In genomic region chr11:128354476-128354875, GRCh38 we compare ENCODE assay signal across 21 cellular contexts.
"Had no signal": no experiment of that assay in that cellular context is flagged by ENCODE, and none has a peak within 500 bp of the region (broad histone marks: within the 10 kb centered on the region; RNA-seq: fewer than 3 reads in every experiment).

No MANE protein-coding gene starts in this region.

- H3K4me1 ChIP-seq: body of pancreas, pancreas, right lobe of liver, upper lobe of right lung had no signal

- DNase-seq: activated CD4-positive, alpha-beta memory T cell treated with anti-CD3 and anti-CD28 coated beads for 36 hours; activated CD4-positive, alpha-beta T cell treated with anti-CD3 and anti-CD28 coated beads for 4 hours; activated naive CD8-positive, alpha-beta T cell treated with anti-CD3 and anti-CD28 coated beads, Interleukin-2, amount 10 ng/mL, durations not matched to agents 7 days and 5 days; activated T-cell treated with anti-CD3 and anti-CD28 coated beads for 4 hours; amygdala; body of pancreas; effector CD4-positive, alpha-beta T cell; foreskin melanocyte; hypothalamus; islet precursor cell; lower lobe of right lung; natural killer cell; pancreas; right lobe of liver; small intestine; stimulated activated CD4-positive, alpha-beta T cell treated with anti-CD3 and anti-CD28 coated beads, Interleukin-4, amount 100 ng/mL, for 4 hours; T-helper 2 cell; upper lobe of right lung had no signal

- H3K27me3 ChIP-seq: body of pancreas, pancreas, right lobe of liver, upper lobe of right lung had no signal

- FAIRE-seq: pancreas, small intestine had no signal

- H3K9me3 ChIP-seq: body of pancreas, lower lobe of right lung, neutrophil, pancreas, right lobe of liver, upper lobe of right lung had no signal

- H3K27ac ChIP-seq: body of pancreas, coronary artery, lower lobe of right lung, neutrophil, pancreas, right lobe of liver, upper lobe of right lung had no signal

- H3K4me3 ChIP-seq: body of pancreas, coronary artery, lower lobe of right lung, pancreas, right lobe of liver, upper lobe of right lung had no signal

- H3K36me3 ChIP-seq: lower lobe of right lung, neutrophil, pancreas, right lobe of liver, upper lobe of right lung had no signal

- ATAC-seq: body of pancreas; lower lobe of right lung; natural killer cell; pancreas; right lobe of liver; stimulated activated memory B cell treated with anti-CD40 and anti-IgM and Interleukin-4, amounts not matched to agents 10 μg/mL and 1 μg/mL and 100 μg/mL, for 72 hours; upper lobe of right lung had no signal
